9 cellular contexts compared by ENCODE assay signal in the genomic region with DNA sequence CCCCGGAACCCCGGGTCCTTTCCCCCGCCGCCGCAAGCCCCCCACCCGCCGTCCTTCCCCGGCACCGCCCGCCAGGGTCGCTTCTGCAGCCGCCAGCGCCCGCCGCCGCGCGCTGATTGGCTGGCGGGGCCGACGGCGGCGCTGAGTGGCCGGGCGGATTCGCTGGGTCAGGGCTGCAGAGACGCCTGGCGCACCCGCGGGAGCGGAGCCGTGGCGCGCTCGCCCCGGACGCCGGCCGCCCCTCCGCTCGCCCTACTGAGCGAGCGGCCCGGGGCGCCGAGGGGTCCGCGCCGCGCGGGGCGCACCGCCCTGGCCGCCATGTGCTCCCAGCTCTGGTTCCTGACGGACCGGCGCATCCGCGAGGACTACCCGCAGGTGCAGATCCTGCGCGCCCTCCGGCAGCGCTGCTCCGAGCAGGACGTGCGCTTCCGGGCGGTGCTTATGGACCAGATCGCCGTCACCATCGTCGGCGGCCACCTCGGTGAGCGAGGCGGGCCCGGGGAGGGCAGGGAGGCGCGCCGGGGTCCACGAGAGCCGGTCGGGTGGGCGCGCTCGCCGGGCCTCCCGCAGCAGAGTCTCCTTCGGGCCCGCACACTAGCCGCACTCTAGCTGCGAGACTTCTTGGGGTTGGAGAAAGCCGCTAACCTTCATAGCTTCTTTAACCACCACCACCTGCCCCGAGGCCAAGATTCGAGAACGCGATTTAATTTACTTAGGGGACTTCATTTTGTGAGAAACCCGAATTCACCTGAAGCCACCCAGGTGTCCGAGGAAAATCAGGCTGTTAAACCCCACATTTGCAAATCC. TPM values are rescaled to one million over a fixed set of nuclear protein-coding genes. Genes with fewer than 3 reads are reported as not detected.
DNase-seq lines count a peak whose midpoint lies in the region; ATAC-seq, FAIRE-seq and TF ChIP-seq lines count a peak whose summit lies in the region.
"Had no signal": no experiment of that assay in that cellular context is flagged by ENCODE, and none has a peak within 500 bp of the region (broad histone marks: within the 10 kb centered on the region; RNA-seq: fewer than 3 reads in every experiment).

A gene with protein sequence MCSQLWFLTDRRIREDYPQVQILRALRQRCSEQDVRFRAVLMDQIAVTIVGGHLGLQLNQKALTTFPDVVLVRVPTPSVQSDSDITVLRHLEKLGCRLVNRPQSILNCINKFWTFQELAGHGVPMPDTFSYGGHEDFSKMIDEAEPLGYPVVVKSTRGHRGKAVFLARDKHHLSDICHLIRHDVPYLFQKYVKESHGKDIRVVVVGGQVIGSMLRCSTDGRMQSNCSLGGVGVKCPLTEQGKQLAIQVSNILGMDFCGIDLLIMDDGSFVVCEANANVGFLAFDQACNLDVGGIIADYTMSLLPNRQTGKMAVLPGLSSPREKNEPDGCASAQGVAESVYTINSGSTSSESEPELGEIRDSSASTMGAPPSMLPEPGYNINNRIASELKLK (plus strand): TSS at position 176 of the 807 bp plus-strand sequence. CDS start 143 bp downstream, at position 319.

- H3K4me3 Mint-ChIP-seq in IgD-negative memory B cell: peak within 1 kb of the TSS; percentile 56 to 91 (median 83)

- peaks cover 16% of the 10 kb centered on the region for H3K27me3 ChIP-seq in DND-41 (ENCODE audit: insufficient read depth, low read length, poor library complexity)
- peaks cover 3 to 6% of the 10 kb centered on the region in 2 experiments; a peak in 2 of 4 replicates for H3K27me3 ChIP-seq in GM12878 (replicated peaks in 1 of 2; ENCODE audit: control insufficient read depth in 2 of 2, insufficient read depth in 2 of 2, low read length in 1 of 2)
- peaks cover 50% of the 10 kb centered on the region for H3K27me3 ChIP-seq in iPS-20b (ENCODE audit: insufficient read depth, low read length)
- H3K27me3 ChIP-seq in skeletal muscle tissue (ENCODE audit: control insufficient read depth in 3 of 3, insufficient read depth in 3 of 3, low read length in 3 of 3): peaks cover 0 to 6% (median 4%) of the 10 kb centered on the region in 3 donors

- 3% methylated on average over 71 of the region's 100 CpGs for WGBS in GM12878 (ENCODE audit: insufficient coverage, insufficient replicate concordance, low lambda C conversion rate, missing lambda C conversion rate)

- SMC1A ChIA-PET in GM12878 (lab: Charles Lee; ENCODE audit: uncharacterized antibody, unreplicated experiment): no interaction called here

- H3K27me3 Mint-ChIP-seq in IgD-negative memory B cell: peaks cover 36% of the 10 kb centered on the region

- peaks cover 24% of the 10 kb centered on the region for H3K4me1 ChIP-seq in DND-41 (ENCODE audit: insufficient read depth, low read length)
- H3K4me1 ChIP-seq in GM12878 (ENCODE audit: control insufficient read depth, insufficient read depth, low read length): no peaks in the 10 kb centered on the region
- no peaks in the 10 kb centered on the region for H3K4me1 ChIP-seq in iPS-20b (ENCODE audit: insufficient read depth, low read length)
- H3K4me1 ChIP-seq in skeletal muscle tissue (ENCODE audit: control insufficient read depth in 3 of 3, insufficient read depth in 3 of 3, low read length in 3 of 3): peaks cover 5 to 9% (median 8%) of the 10 kb centered on the region in 3 donors

- H3K9ac ChIP-seq in DND-41 (ENCODE audit: low read depth, low read length) (peak within 1 kb of the TSS; percentile 71), GM12878 (ENCODE audit: control insufficient read depth, insufficient read depth, low read length) (peak within 1 kb of the TSS; percentile 28; the same call in 1 of the 2 replicates), iPS-20b (ENCODE audit: low read depth, low read length) (peak within 1 kb of the TSS; percentile 60; the same call in 1 of the 2 replicates), skeletal muscle tissue (ENCODE audit: low read depth in 1 of 3, low read length in 3 of 3) (peak within 1 kb of the TSS; percentile 5 to 73 (median 47))

- TF ChIP-seq EP300 in GM12878 (IDR thresholded peaks at IDR 0.05; ENCODE audit: borderline replicate concordance in 1 of 2, control insufficient read depth in 1 of 2, low read depth in 2 of 2, low read length in 2 of 2): no peak

- H3K27ac ChIP-seq in DND-41 (ENCODE audit: low read length) (peak within 1 kb of the TSS; percentile 36), GM12878 (ENCODE audit: control insufficient read depth, insufficient read depth) (no peak within 1 kb of the TSS), iPS-20b (ENCODE audit: low read length) (no peak within 1 kb of the TSS), skeletal muscle tissue (ENCODE audit: low read depth, low read length) (no peak within 1 kb of the TSS)
- H3K27ac ChIP-seq: epithelial cell of prostate had no signal

- TF ChIP-seq POLR2A in GM12878 (IDR thresholded peaks at IDR 0.05; ENCODE audit: low read depth, low read length): no peak; the same call in 1 of the 2 replicates

- H3K36me3 Mint-ChIP-seq in IgD-negative memory B cell: no peaks in the 10 kb centered on the region

- BruUV-seq in GM12878 (replicated peaks; lab: Mats Ljungman, UMichigan): no TSS peak

- H3K79me2 ChIP-seq in DND-41 (ENCODE audit: insufficient read depth, low read length) (no peaks in the 10 kb centered on the region), GM12878 (ENCODE audit: control insufficient read depth, insufficient read depth, low read length) (no peaks in the 10 kb centered on the region)

- no peak for TF ChIP-seq CTCF in DND-41 (IDR thresholded peaks at IDR 0.05; ENCODE audit: borderline replicate concordance, extremely low read depth, low read length, poor library complexity, severe bottlenecking)
- TF ChIP-seq CTCF in GM12878 (IDR thresholded peaks at IDR 0.05 in 2 of 3, conservative IDR thresholded peaks at IDR 0.05 in 1 of 3; ENCODE audit: control insufficient read depth in 2 of 3, extremely low read depth in 1 of 3, insufficient read depth in 1 of 3, low read depth in 3 of 3, low read length in 3 of 3): no peak

- peak within 1 kb of the TSS in 1 of 3 donors; percentile 63 for H3K27ac Mint-ChIP-seq in IgD-negative memory B cell

- peak within 1 kb of the TSS; percentile 97 for H3K4me2 ChIP-seq in DND-41 (ENCODE audit: insufficient read depth, low read length)
- peak within 1 kb of the TSS; percentile 95 for H3K4me2 ChIP-seq in GM12878 (ENCODE audit: control insufficient read depth, insufficient read depth)

- DNase-seq in DND-41: peak; percentile 75
- DNase-seq in GM12878 (ENCODE audit: low read depth, low spot score): no peak
- no peak for DNase-seq in OCI-M1 (lab: John Stamatoyannopoulos, UW)

- H4K20me1 ChIP-seq in DND-41 (ENCODE audit: insufficient read depth, low read length): no peaks in the 10 kb centered on the region
- no peaks in the 10 kb centered on the region for H4K20me1 ChIP-seq in GM12878 (ENCODE audit: control insufficient read depth, insufficient read depth)

- no peaks in the 10 kb centered on the region for H3K9me3 Mint-ChIP-seq in IgD-negative memory B cell

- H2AFZ ChIP-seq in DND-41 (ENCODE audit: low read depth, low read length) (peak within 1 kb of the TSS; percentile 97), GM12878 (ENCODE audit: control insufficient read depth, low read depth, low read length) (peak within 1 kb of the TSS; percentile 79)

- in situ Hi-C loops in GM12878 (cut with MboI): no loop called here

- intact Hi-C loops in GM12878 (cut with micrococcal nuclease; ENCODE audit: unreplicated experiment): no loop called here

- H3K9me3 ChIP-seq in DND-41 (ENCODE audit: insufficient read depth, low read length, severe bottlenecking) (no peaks in the 10 kb centered on the region), GM12878 (replicated peaks; ENCODE audit: control insufficient read depth, insufficient read depth, low read length) (no peaks in the 10 kb centered on the region), iPS-20b (ENCODE audit: insufficient read depth, low read depth, low read length) (no peaks in the 10 kb centered on the region), skeletal muscle tissue (ENCODE audit: control insufficient read depth in 3 of 3, low read length in 3 of 3) (no peaks in the 10 kb centered on the region)

- CTCF ChIA-PET in GM12878 (lab: Yijun Ruan, JAX): no interaction called here

- ATAC-seq in DND-41 (ENCODE audit: insufficient read depth, low read depth) (peak; percentile 91), GM21515 (IDR thresholded peaks at IDR 0.05; ENCODE audit: unreplicated experiment) (peak; percentile 86), SK-N-SH treated with all-trans-retinoic acid at 6 μM for 48 hours (peak; percentile 93), GM12878 (peak; percentile 73)

- peaks cover 3 to 7% (median 4%) of the 10 kb centered on the region in 3 donors for H3K4me1 Mint-ChIP-seq in IgD-negative memory B cell

- RAD21 ChIA-PET in GM12878 (lab: Charles Lee; ENCODE audit: unreplicated experiment): no interaction called here

- no peak for FAIRE-seq in GM12878 (lab: Jason Lieb, UNC)

- POLR2A ChIA-PET in GM12878 (lab: Charles Lee): interaction anchor here (0.5 kb wide), 1 partner anchor 117 kb away, joined by 3 read pairs; no protein-coding TSS in a partner anchor

- H3K36me3 ChIP-seq in DND-41 (ENCODE audit: insufficient read depth, low read length) (no peaks in the 10 kb centered on the region; the same call in 1 of the 2 replicates), GM12878 (ENCODE audit: control insufficient read depth in 2 of 2, insufficient read depth in 2 of 2, low read length in 1 of 2) (no peaks in the 10 kb centered on the region), iPS-20b (ENCODE audit: insufficient read depth, low read depth, low read length) (no peaks in the 10 kb centered on the region), skeletal muscle tissue (ENCODE audit: control insufficient read depth in 3 of 3, insufficient read depth in 3 of 3, low read length in 3 of 3) (no peaks in the 10 kb centered on the region)

- no peak for TF ChIP-seq RAD21 in GM12878 (IDR thresholded peaks at IDR 0.05; ENCODE audit: insufficient read depth, low read depth, low read length)

- peak within 1 kb of the TSS; percentile 47 to 95 for H3K4me3 ChIP-seq in DND-41 (ENCODE audit: low read depth in 1 of 2, low read length in 2 of 2)
- H3K4me3 ChIP-seq in GM12878: peak within 1 kb of the TSS; percentile 72
- H3K4me3 ChIP-seq in iPS-20b (ENCODE audit: low read length): peak within 1 kb of the TSS; percentile 80
- H3K4me3 ChIP-seq in skeletal muscle tissue (ENCODE audit: low read length in 3 of 3): peak within 1 kb of the TSS; percentile 64 to 73 (median 71)

RNA-seq across cellular contexts. Expression of the gene that starts here (rescaled TPM):
- not detected for polyA plus RNA-seq in IgD-negative memory B cell
- total RNA-seq in GM12878 (2013; cell fraction: nucleolus; rRNA removed): 0.22 and 0.52 TPM in 2 replicates
- total RNA-seq in GM12878 (2014; rRNA removed): 0.16 and 0.45 TPM in 2 replicates
- total RNA-seq in GM12878 (2014; rRNA removed; fragmentation: Illumina TruSeq; extraction: Trizol): 0.04 and 0.05 TPM in 2 replicates
- 0.05 and 0.19 TPM in 2 replicates for total RNA-seq in GM12878 (2021)
- 1.8 TPM for polyA plus RNA-seq in GM12878 (2011; ENCODE audit: low read depth)
- 0.45 and 0.52 TPM in 2 replicates for polyA plus RNA-seq in GM12878 (2011; rRNA removed)
- 0.27 and 0.42 TPM in 2 replicates for polyA plus RNA-seq in GM12878 (2011; cell fraction: cytosol; rRNA removed)
- 0.16 and 0.25 TPM in 2 replicates for polyA plus RNA-seq in GM12878 (2011; cell fraction: nucleus; rRNA removed)
- polyA plus RNA-seq in GM12878 (2012): 1.8 and 4.4 TPM in 2 replicates
- polyA plus RNA-seq in GM12878 (2014; fragmentation: Illumina TruSeq; extraction: Trizol): 0.41 and 0.59 TPM in 2 replicates
- under 1 TPM; 0.07 to 0.10 TPM for polyA plus RNA-seq in GM12878 (2014; fragmentation: Nextera tagmentation; extraction: Ambion mirVana)
- 0.01 and 0.05 TPM in 2 replicates for polyA plus RNA-seq in GM12878 (2014; rRNA removed)
- under 1 TPM; 0.01 to 0.17 TPM for polyA plus RNA-seq in GM12878 (2016; fragmentation: Nextera tagmentation; extraction: Ambion mirVana)
- 0.41 and 0.95 TPM in 2 replicates for polyA minus RNA-seq in GM12878 (2011; rRNA and poly(A)+ RNA removed)
- polyA minus RNA-seq in GM12878 (2011; cell fraction: cytosol; rRNA and poly(A)+ RNA removed): 0.21 and 0.27 TPM in 2 replicates
- 0.24 and 0.29 TPM in 2 replicates for polyA minus RNA-seq in GM12878 (2011; cell fraction: nucleus; rRNA and poly(A)+ RNA removed)
- 0.52 TPM for total RNA-seq in skeletal muscle tissue
